In genomic region chr4:185592438-185592837, GRCh38 we compare ENCODE assay signal across 30 cellular contexts. TPM values are rescaled to one million over a fixed set of nuclear protein-coding genes. Genes with fewer than 3 reads are reported as not detected.
DNase-seq lines count a peak whose midpoint lies in the region; ATAC-seq, FAIRE-seq and TF ChIP-seq lines count a peak whose summit lies in the region.
"Had no signal": no experiment of that assay in that cellular context is flagged by ENCODE, and none has a peak within 500 bp of the region (broad histone marks: within the 10 kb centered on the region; RNA-seq: fewer than 3 reads in every experiment).

No MANE protein-coding gene starts in this region.

- dilution Hi-C loops in endothelial cell of umbilical vein (cut with MboI; ENCODE audit: extremely low pct_ligation_motif_present, low sequenced_read_pairs) = no loop called here

- H3K79me2 ChIP-seq in endothelial cell of umbilical vein (ENCODE audit: control insufficient read depth, insufficient read depth, low read length) = no peaks in the 10 kb centered on the region
- no peaks in the 10 kb centered on the region for H3K79me2 ChIP-seq in GM23248 (ENCODE audit: insufficient read depth)
- no peaks in the 10 kb centered on the region for H3K79me2 ChIP-seq in PC-3 (ENCODE audit: low read length)

- no peaks in the 10 kb centered on the region for H3K9me3 Mint-ChIP-seq in mesothelial cell of epicardium
- H3K9me3 Mint-ChIP-seq: effector memory CD8-positive, alpha-beta T cell had no signal

- no peaks in the 10 kb centered on the region for H3K36me3 Mint-ChIP-seq in mesothelial cell of epicardium

- BruUV-seq in endothelial cell of umbilical vein (replicated peaks; lab: Mats Ljungman, UMichigan) = no TSS peak
- no TSS peak for BruUV-seq in PC-3 (replicated peaks; lab: Mats Ljungman, UMichigan)

- H3K4me3 Mint-ChIP-seq in mesothelial cell of epicardium = no peak overlapping the region
- H3K4me3 Mint-ChIP-seq: effector memory CD8-positive, alpha-beta T cell; naive thymus-derived CD4-positive, alpha-beta T cell had no signal

- DNase-seq in left ventricle myocardium inferior (no peak), left cardiac atrium (no peak), endothelial cell of umbilical vein (ENCODE audit: low read depth, low spot score) (no peak), gastrocnemius medialis (no peak), mesothelial cell of epicardium (ENCODE audit: low spot score in 2 of 2, unreplicated experiment in 2 of 2) (no peak), GM23248 (no peak), PC-3 (no peak), AML-193 (lab: John Stamatoyannopoulos, UW) (no peak)
- DNase-seq: activated CD4-positive, alpha-beta T cell treated with anti-CD3 and anti-CD28 coated beads, Interleukin-2, amount 50 U/mL, for 48 hours; activated CD4-positive, CD25-positive, alpha-beta regulatory T cell; activated naive CD4-positive, alpha-beta T cell treated with anti-CD3 and anti-CD28 coated beads, Interleukin-2, amount 50 U/mL, for 16 hours; amygdala; effector memory CD8-positive, alpha-beta T cell; hippocampal formation; left colon; naive thymus-derived CD4-positive, alpha-beta T cell; NCI-H1105 treated with DMSO at 0.1 percent for 48 hours; NCI-H526; occipital lobe; SIG-M5; substantia nigra; SW 1271; T1000 had no signal

- H4K20me1 ChIP-seq in endothelial cell of umbilical vein (replicated peaks; ENCODE audit: control insufficient read depth, extremely low read depth, insufficient read depth, low read length) = no peaks in the 10 kb centered on the region
- no peaks in the 10 kb centered on the region for H4K20me1 ChIP-seq in GM23248 (ENCODE audit: insufficient read depth)
- H4K20me1 ChIP-seq in PC-3 (ENCODE audit: low read length) = no peaks in the 10 kb centered on the region

- ATAC-seq in left cardiac atrium (no peak), gastrocnemius medialis (no peak), PC-3 (no peak)
- ATAC-seq: A549; effector memory CD8-positive, alpha-beta T cell; foreskin keratinocyte; left colon; naive thymus-derived CD4-positive, alpha-beta T cell; Panc1 had no signal

- intact Hi-C loops in left ventricle myocardium inferior (cut with micrococcal nuclease) (loop anchor here (10.0 kb wide), 2 partner anchors 108 to 168 kb away; partner anchors contain the start of gene UFSP2), left cardiac atrium (cut with DNase I) (loop anchor here (10.0 kb wide), 2 partner anchors 58 to 168 kb away; partner anchors contain the start of genes PDLIM3 (in 1 of the 2) and UFSP2 (in 1 of the 2)), endothelial cell of umbilical vein (cut with micrococcal nuclease) (loop anchor here (10.0 kb wide), 2 partner anchors 248 to 548 kb away; no protein-coding TSS in a partner anchor), gastrocnemius medialis (cut with DNase I; ENCODE audit: low total_unique reads) (loop anchor here (10.0 kb wide), 2 partner anchors 198 to 388 kb away; partner anchors contain the start of genes ANKRD37, CFAP97, LRP2BP and SNX25), PC-3 (cut with micrococcal nuclease) (loop anchor here (10.0 kb wide), 3 partner anchors 78 to 558 kb away; no protein-coding TSS in a partner anchor)

- H3K27me3 ChIP-seq in left ventricle myocardium inferior (ENCODE audit: low read depth) = no peaks in the 10 kb centered on the region
- no peaks in the 10 kb centered on the region for H3K27me3 ChIP-seq in endothelial cell of umbilical vein (ENCODE audit: control insufficient read depth in 2 of 2, insufficient read depth in 2 of 2, low read length in 2 of 2)
- no peaks in the 10 kb centered on the region for H3K27me3 ChIP-seq in gastrocnemius medialis
- H3K27me3 ChIP-seq in GM23248 (replicated peaks; ENCODE audit: insufficient read depth) = no peaks in the 10 kb centered on the region
- no peaks in the 10 kb centered on the region for H3K27me3 ChIP-seq in PC-3 (ENCODE audit: low read length)

- H3K9me2 ChIP-seq in GM23248 (ENCODE audit: insufficient read depth) = no peaks in the 10 kb centered on the region
- no peaks in the 10 kb centered on the region for H3K9me2 ChIP-seq in PC-3 (replicated peaks; ENCODE audit: low read length)

- POLR2A ChIA-PET in endothelial cell of umbilical vein (lab: Charles Lee) = no interaction called here
- POLR2A ChIA-PET in PC-3 (lab: Charles Lee; ENCODE audit: unreplicated experiment) = no interaction called here

- in situ Hi-C loops in gastrocnemius medialis (cut with MboI; ENCODE audit: low sequenced_read_pairs in 4 of 4) = loop anchor here in 3 of 4 donors (5.0 to 25.0 kb wide), 3 partner anchors 118 to 780 kb away; partner anchors contain the start of gene CCDC110 (in 3 of the 3)
- in situ Hi-C loops in GM23248 (cut with MboI) = no loop called here

- H3K4me1 ChIP-seq in left ventricle myocardium inferior = peaks cover 38% of the 10 kb centered on the region
- H3K4me1 ChIP-seq in endothelial cell of umbilical vein (ENCODE audit: control insufficient read depth, extremely low read depth, insufficient read depth, low read length) = no peaks in the 10 kb centered on the region
- peaks cover 23 to 29% of the 10 kb centered on the region in 2 donors for H3K4me1 ChIP-seq in gastrocnemius medialis
- H3K4me1 ChIP-seq in GM23248 (ENCODE audit: insufficient read depth) = no peaks in the 10 kb centered on the region
- H3K4me1 ChIP-seq in PC-3 (ENCODE audit: insufficient read depth, low read length) = no peaks in the 10 kb centered on the region
- H3K4me1 ChIP-seq: A549, foreskin keratinocyte had no signal

- H3K9me1 ChIP-seq in endothelial cell of umbilical vein (replicated peaks; ENCODE audit: control insufficient read depth, extremely low read depth, insufficient read depth, low read length) = no peaks in the 10 kb centered on the region

- H3K27me3 Mint-ChIP-seq in mesothelial cell of epicardium (ENCODE audit: low read depth) = peaks cover 25% of the 10 kb centered on the region

- WGBS in GM23248 (ENCODE audit: low coverage in 1 of 2, low lambda C conversion rate in 2 of 2, missing lambda C conversion rate in 2 of 2), 2 experiments = 96% methylated on average over 4 of the region's 4 CpGs

- peaks cover 10% of the 10 kb centered on the region for H3K4me1 Mint-ChIP-seq in mesothelial cell of epicardium

- CTCF ChIA-PET in endothelial cell of umbilical vein (lab: Charles Lee) = interaction anchor here (1.3 to 1.7 kb wide), 3 partner anchors 10 to 446 kb away, joined by 4 to 5 read pairs (median 5); no protein-coding TSS in a partner anchor
- CTCF ChIA-PET in PC-3 (lab: Charles Lee) = no interaction called here

- peak; percentile 70 for FAIRE-seq in endothelial cell of umbilical vein (lab: Jason Lieb, UNC)
- FAIRE-seq: A549, H54, K562, urothelium cell line had no signal

- no peak overlapping the region for H3K4me2 ChIP-seq in endothelial cell of umbilical vein (ENCODE audit: insufficient read depth, low read length)
- H3K4me2 ChIP-seq in GM23248 (ENCODE audit: unreplicated experiment) = no peak overlapping the region
- H3K4me2 ChIP-seq in PC-3 (ENCODE audit: low read length) = no peak overlapping the region
- H3K4me2 ChIP-seq: A549 had no signal

- H3K9me3 ChIP-seq in left ventricle myocardium inferior (replicated peaks) = no peaks in the 10 kb centered on the region
- H3K9me3 ChIP-seq in endothelial cell of umbilical vein (replicated peaks; ENCODE audit: control insufficient read depth, insufficient read depth, low read length) = no peaks in the 10 kb centered on the region
- H3K9me3 ChIP-seq in gastrocnemius medialis = no peaks in the 10 kb centered on the region
- no peaks in the 10 kb centered on the region for H3K9me3 ChIP-seq in GM23248 (ENCODE audit: low read depth)
- H3K9me3 ChIP-seq in PC-3 (ENCODE audit: low read length) = no peaks in the 10 kb centered on the region
- H3K9me3 ChIP-seq: A549 had no signal

- H3K4me3 ChIP-seq in left ventricle myocardium inferior = no peak overlapping the region
- H3K4me3 ChIP-seq in endothelial cell of umbilical vein (replicated peaks in 1 of 3; ENCODE audit: insufficient read depth in 1 of 3, low read depth in 1 of 3, low read length in 3 of 3) = no peak overlapping the region
- no peak overlapping the region for H3K4me3 ChIP-seq in gastrocnemius medialis
- H3K4me3 ChIP-seq in GM23248 = no peak overlapping the region
- H3K4me3 ChIP-seq in PC-3 (ENCODE audit: low read length) = no peak overlapping the region
- H3K4me3 ChIP-seq: A549, coronary artery, K562 had no signal

- no peak overlapping the region for H3K27ac Mint-ChIP-seq in mesothelial cell of epicardium
- H3K27ac Mint-ChIP-seq: effector memory CD8-positive, alpha-beta T cell had no signal

- no peak for TF ChIP-seq CTCF in left ventricle myocardium inferior (IDR thresholded peaks at IDR 0.05; ENCODE audit: borderline replicate concordance)
- TF ChIP-seq CTCF in endothelial cell of umbilical vein (IDR thresholded peaks at IDR 0.05; ENCODE audit: extremely low read depth in 1 of 2, insufficient read depth in 1 of 2, low read depth in 1 of 2, low read length in 2 of 2) = no peak
- no peak for TF ChIP-seq CTCF in gastrocnemius medialis (IDR thresholded peaks at IDR 0.05 in 4 of 5, conservative IDR thresholded peaks at IDR 0.05 in 1 of 5)
- TF ChIP-seq CTCF in mesothelial cell of epicardium (IDR thresholded peaks at IDR 0.05; ENCODE audit: unreplicated experiment) = no peak
- no peak for TF ChIP-seq CTCF in PC-3 (conservative IDR thresholded peaks at IDR 0.05; ENCODE audit: low read depth, low read length)

- H3F3A ChIP-seq in GM23248 (ENCODE audit: insufficient read depth) (no peaks in the 10 kb centered on the region), PC-3 (ENCODE audit: low read length, unreplicated experiment) (no peaks in the 10 kb centered on the region)

- peak overlapping the region; percentile 37 for H3K27ac ChIP-seq in left ventricle myocardium inferior (replicated peaks)
- H3K27ac ChIP-seq in endothelial cell of umbilical vein (ENCODE audit: insufficient read depth, low read depth, low read length) = no peak overlapping the region
- H3K27ac ChIP-seq in gastrocnemius medialis = peak overlapping the region; percentile 71 to 81 (median 74)
- no peak overlapping the region for H3K27ac ChIP-seq in GM23248
- no peak overlapping the region for H3K27ac ChIP-seq in PC-3 (ENCODE audit: low read length)
- H3K27ac ChIP-seq: A549, foreskin keratinocyte had no signal

- no peaks in the 10 kb centered on the region for H3K36me3 ChIP-seq in left ventricle myocardium inferior
- H3K36me3 ChIP-seq in endothelial cell of umbilical vein (ENCODE audit: control insufficient read depth in 2 of 2, extremely low read depth in 1 of 2, insufficient read depth in 2 of 2, low read length in 2 of 2) = no peaks in the 10 kb centered on the region
- no peaks in the 10 kb centered on the region for H3K36me3 ChIP-seq in gastrocnemius medialis
- H3K36me3 ChIP-seq in GM23248 (ENCODE audit: low read depth) = no peaks in the 10 kb centered on the region
- no peaks in the 10 kb centered on the region for H3K36me3 ChIP-seq in PC-3 (ENCODE audit: low read depth, low read length)

- H3K9ac ChIP-seq in endothelial cell of umbilical vein (replicated peaks; ENCODE audit: extremely low read depth, insufficient read depth, low read length) (no peak overlapping the region), GM23248 (no peak overlapping the region), PC-3 (ENCODE audit: low read length) (no peak overlapping the region)

- TF ChIP-seq POLR2A in endothelial cell of umbilical vein (IDR thresholded peaks at IDR 0.05; ENCODE audit: low read depth, low read length) = no peak
- TF ChIP-seq POLR2A in gastrocnemius medialis (IDR thresholded peaks at IDR 0.05) = no peak

- H2AFZ ChIP-seq in endothelial cell of umbilical vein (ENCODE audit: low read depth, low read length) = no peak overlapping the region
- H2AFZ ChIP-seq in GM23248 = no peak overlapping the region
- H2AFZ ChIP-seq in PC-3 (ENCODE audit: low read length) = no peak overlapping the region

RNA-seq across cellular contexts. Expression of gene PDLIM3, which starts 57.1 kb away (rescaled TPM):
- total RNA-seq in left ventricle myocardium inferior (308 TPM), left cardiac atrium (100 to 1,000 TPM; 319 to 692 TPM), endothelial cell of umbilical vein (9.7 and 12.2 TPM in 2 replicates), gastrocnemius medialis (1,000 to 10,000 TPM; 1,062 to 7,224 (median 2,598) TPM), mesothelial cell of epicardium (8.4 to 11.2 TPM (median 9.2 TPM) in 3 replicates), PC-3 (2014; rRNA removed) (0.47 TPM in 1 of 2 replicates, not detected in the other)
- polyA plus RNA-seq in endothelial cell of umbilical vein (15.3 and 17.6 TPM in 2 replicates), GM23248 (2016; fragmentation: Nextera tagmentation; extraction: Ambion mirVana) (0.51 and 0.69 TPM in 2 replicates)
- 13.9 and 15.6 TPM in 2 replicates for polyA plus RNA-seq in endothelial cell of umbilical vein (2011; cell fraction: cytosol; rRNA removed)
- 17.6 and 22.3 TPM in 2 replicates for polyA plus RNA-seq in endothelial cell of umbilical vein (2011; cell fraction: nucleus; rRNA removed)
- polyA plus RNA-seq in endothelial cell of umbilical vein (2012) = 7.0 and 8.4 TPM in 2 replicates
- polyA minus RNA-seq in endothelial cell of umbilical vein = 15.2 and 18.4 TPM in 2 replicates
- 3.5 TPM for polyA minus RNA-seq in endothelial cell of umbilical vein (2011; cell fraction: cytosol; rRNA and poly(A)+ RNA removed)
- polyA minus RNA-seq in endothelial cell of umbilical vein (2011; cell fraction: nucleus; rRNA and poly(A)+ RNA removed) = 29.0 and 32.3 TPM in 2 replicates
- total RNA-seq in GM23248 (2014; rRNA removed; shearing (Covaris generic)) = 0.25 TPM in 1 of 2 replicates, not detected in the other
- total RNA-seq: foreskin keratinocyte; K562; naive thymus-derived CD4-positive, alpha-beta T cell had no signal
- polyA plus RNA-seq: naive thymus-derived CD4-positive, alpha-beta T cell had no signal

Comparison
In these comparisons a context has a peak if more than half of its experiments do, and no peak if none do; other contexts are left out.
1. H3K27ac ChIP-seq: peak in left ventricle myocardium inferior (single experiment) and gastrocnemius medialis (4 of 4); none in endothelial cell of umbilical vein (single experiment), GM23248 (single experiment) and PC-3 (single experiment).
2. RNA of gene PDLIM3, which starts 57.1 kb away (total RNA-seq): 1,062 to 7,224 TPM in gastrocnemius medialis, 319 to 692 TPM in left cardiac atrium and 308 TPM in left ventricle myocardium inferior (single experiment); 8.4 to 11.2 TPM in mesothelial cell of epicardium, 9.7 to 12.2 TPM in endothelial cell of umbilical vein, 0.47 TPM in PC-3 and 0.25 TPM in GM23248; every median in the first group is over 10 times any median in the second.